ENCODE assay signal across 13 cellular contexts in genomic region chr2:55045685-55046221, GRCh38. TPM values are rescaled to one million over a fixed set of nuclear protein-coding genes. Genes with fewer than 3 reads are reported as not detected.
DNase-seq lines count a peak whose midpoint lies in the region; ATAC-seq and TF ChIP-seq lines count a peak whose summit lies in the region.
"Had no signal": no experiment of that assay in that cellular context is flagged by ENCODE, and none has a peak within 500 bp of the region (broad histone marks: within the 10 kb centered on the region; RNA-seq: fewer than 3 reads in every experiment).

No MANE protein-coding gene starts in this region.

- no peaks in the 10 kb centered on the region for H3K9me3 Mint-ChIP-seq in stimulated activated memory B cell treated with anti-CD40 and anti-IgM and Interleukin-4, amounts not matched to agents 10 μg/mL and 1 μg/mL and 100 μg/mL, for 72 hours
- no peaks in the 10 kb centered on the region for H3K9me3 Mint-ChIP-seq in effector memory CD8-positive, alpha-beta T cell

- H3K9ac ChIP-seq in iPS-18a (ENCODE audit: low read length), result no peak overlapping the region

- H3K27ac ChIP-seq in ascending aorta, result peak overlapping the region; percentile 9 to 10
- H3K27ac ChIP-seq in iPS-18a (ENCODE audit: low read length), result no peak overlapping the region

- no peaks in the 10 kb centered on the region for H3K27me3 Mint-ChIP-seq in stimulated activated memory B cell treated with anti-CD40 and anti-IgM and Interleukin-4, amounts not matched to agents 10 μg/mL and 1 μg/mL and 100 μg/mL, for 72 hours
- H3K27me3 Mint-ChIP-seq in effector memory CD8-positive, alpha-beta T cell, result no peaks in the 10 kb centered on the region

- no peaks in the 10 kb centered on the region for H3K9me3 ChIP-seq in ascending aorta
- H3K9me3 ChIP-seq in iPS-18a (ENCODE audit: control insufficient read depth, low read depth, low read length), result no peaks in the 10 kb centered on the region

- peaks cover 12% of the 10 kb centered on the region for H3K36me3 Mint-ChIP-seq in stimulated activated memory B cell treated with anti-CD40 and anti-IgM and Interleukin-4, amounts not matched to agents 10 μg/mL and 1 μg/mL and 100 μg/mL, for 72 hours
- H3K36me3 Mint-ChIP-seq in effector memory CD8-positive, alpha-beta T cell (ENCODE audit: insufficient read depth), result peaks cover 8% of the 10 kb centered on the region

- DNase-seq in NCI-H146 (lab: John Stamatoyannopoulos, UW) (peak; percentile 2), NCI-H146 treated with DMSO at 0.1 percent for 48 hours (lab: John Stamatoyannopoulos, UW; ENCODE audit: unreplicated experiment) (no peak), ascending aorta (ENCODE audit: low spot score in 2 of 2) (no peak)
- no peak for DNase-seq in effector memory CD8-positive, alpha-beta T cell
- DNase-seq: 8988T; activated CD8-positive, alpha-beta memory T cell treated with anti-CD3 and anti-CD28 coated beads, Interleukin-2, amount 50 U/mL, for 48 hours; left ventricle myocardium superior; NCI-H2171; stimulated activated CD4-positive, alpha-beta T cell treated with anti-CD3 and anti-CD28 coated beads, Interleukin-2, amount 100 ng/mL, for 24 hours had no signal

- H3K4me3 ChIP-seq in ascending aorta (peak overlapping the region; percentile 79 to 90), iPS-18a (ENCODE audit: low read length) (peak overlapping the region; percentile 39)

- H3K36me3 ChIP-seq in ascending aorta (no peaks in the 10 kb centered on the region), iPS-18a (ENCODE audit: control insufficient read depth, low read depth, low read length) (no peaks in the 10 kb centered on the region)

- peaks cover 2 to 24% of the 10 kb centered on the region in 2 donors for H3K4me1 ChIP-seq in ascending aorta
- H3K4me1 ChIP-seq in iPS-18a (ENCODE audit: control insufficient read depth, low read depth, low read length), result peaks cover 43% of the 10 kb centered on the region

- TF ChIP-seq CTCF in ascending aorta (IDR thresholded peaks at IDR 0.05), result no peak

- H3K4me3 Mint-ChIP-seq in stimulated activated memory B cell treated with anti-CD40 and anti-IgM and Interleukin-4, amounts not matched to agents 10 μg/mL and 1 μg/mL and 100 μg/mL, for 72 hours, result no peak overlapping the region
- H3K4me3 Mint-ChIP-seq in effector memory CD8-positive, alpha-beta T cell, result peak overlapping the region in 1 of 2 donors; percentile 36

- no peak for ATAC-seq in stimulated activated memory B cell treated with anti-CD40 and anti-IgM and Interleukin-4, amounts not matched to agents 10 μg/mL and 1 μg/mL and 100 μg/mL, for 72 hours
- ATAC-seq in GM21619 (IDR thresholded peaks at IDR 0.05; ENCODE audit: unreplicated experiment) (no peak), GM19328 (IDR thresholded peaks at IDR 0.05; ENCODE audit: unreplicated experiment) (no peak)
- no peak for ATAC-seq in effector memory CD8-positive, alpha-beta T cell (replicated peaks)
- ATAC-seq: left ventricle myocardium superior had no signal

- peak overlapping the region; percentile 6 for H3K27ac Mint-ChIP-seq in stimulated activated memory B cell treated with anti-CD40 and anti-IgM and Interleukin-4, amounts not matched to agents 10 μg/mL and 1 μg/mL and 100 μg/mL, for 72 hours
- peak overlapping the region in 1 of 2 donors; percentile 19 for H3K27ac Mint-ChIP-seq in effector memory CD8-positive, alpha-beta T cell

- intact Hi-C loops in ascending aorta (cut with DNase I), result loop anchor here (5.0 kb wide), 1 partner anchor 68 kb away; no protein-coding TSS in a partner anchor

- H3K27me3 ChIP-seq in ascending aorta (no peaks in the 10 kb centered on the region), iPS-18a (ENCODE audit: control insufficient read depth, insufficient read depth, low read length) (no peaks in the 10 kb centered on the region)

- peaks cover 47% of the 10 kb centered on the region for H3K4me1 Mint-ChIP-seq in stimulated activated memory B cell treated with anti-CD40 and anti-IgM and Interleukin-4, amounts not matched to agents 10 μg/mL and 1 μg/mL and 100 μg/mL, for 72 hours
- H3K4me1 Mint-ChIP-seq in effector memory CD8-positive, alpha-beta T cell (ENCODE audit: low read depth in 2 of 2), result peaks cover 39 to 63% of the 10 kb centered on the region in 2 donors

RNA-seq across cellular contexts. Expression of gene RTN4, which starts 4.5 kb away (rescaled TPM):
- total RNA-seq in ascending aorta, result 296 TPM
